ENCODE assay signal across 1 cellular context in the genomic region with DNA sequence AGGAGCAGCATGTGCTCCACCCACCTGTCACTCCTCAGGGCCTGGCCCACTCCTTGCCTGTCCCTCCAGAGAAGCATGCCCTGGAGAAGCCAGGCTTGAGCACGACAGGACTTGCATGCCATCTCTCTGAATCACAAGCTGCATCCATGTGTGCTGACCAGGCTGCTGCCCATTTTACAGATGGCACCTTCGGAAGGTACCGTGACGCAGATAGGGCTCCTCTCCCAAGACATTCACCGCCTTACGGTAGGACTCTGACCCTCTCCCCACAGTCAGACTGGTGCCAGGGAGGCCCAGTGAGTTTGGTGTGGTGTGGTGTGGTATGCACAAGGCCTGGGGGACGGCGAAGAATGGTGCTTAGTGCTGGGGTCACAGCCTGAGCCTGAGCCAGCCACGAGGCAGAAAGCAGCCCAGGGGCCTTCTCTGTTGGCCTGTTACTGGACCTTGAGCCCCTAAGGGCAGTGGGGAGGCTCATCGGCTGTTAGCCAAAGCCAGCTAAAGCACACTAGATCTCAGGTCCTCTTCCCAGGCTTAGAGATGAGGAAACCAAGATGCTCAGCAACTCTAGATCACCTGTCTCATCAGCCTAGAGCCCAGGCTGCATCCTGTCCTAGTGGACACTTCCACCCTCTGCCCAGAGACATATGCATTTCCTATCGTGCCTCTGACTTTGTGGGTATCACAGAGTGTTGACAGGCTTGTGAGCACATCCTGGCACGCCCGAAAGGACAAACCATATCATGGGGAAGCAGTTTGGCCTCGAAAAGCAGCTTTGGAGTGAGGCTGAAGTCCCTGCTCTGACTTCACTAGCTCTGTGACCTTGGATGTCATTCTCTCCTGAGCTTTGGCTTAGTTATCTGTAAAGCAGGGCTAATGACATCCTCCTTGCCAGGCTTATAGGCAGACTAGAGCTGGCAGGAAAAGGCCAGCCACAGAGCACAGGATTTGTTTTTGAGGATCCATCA.
TF ChIP-seq lines count a peak whose summit lies in the region.

No MANE protein-coding gene starts in this region.

TF ChIP-seq in GM23338, 12 proteins besides CTCF, POLR2A, EP300 and RAD21 (continued from another document):
- TF ChIP-seq, protein P1, sequence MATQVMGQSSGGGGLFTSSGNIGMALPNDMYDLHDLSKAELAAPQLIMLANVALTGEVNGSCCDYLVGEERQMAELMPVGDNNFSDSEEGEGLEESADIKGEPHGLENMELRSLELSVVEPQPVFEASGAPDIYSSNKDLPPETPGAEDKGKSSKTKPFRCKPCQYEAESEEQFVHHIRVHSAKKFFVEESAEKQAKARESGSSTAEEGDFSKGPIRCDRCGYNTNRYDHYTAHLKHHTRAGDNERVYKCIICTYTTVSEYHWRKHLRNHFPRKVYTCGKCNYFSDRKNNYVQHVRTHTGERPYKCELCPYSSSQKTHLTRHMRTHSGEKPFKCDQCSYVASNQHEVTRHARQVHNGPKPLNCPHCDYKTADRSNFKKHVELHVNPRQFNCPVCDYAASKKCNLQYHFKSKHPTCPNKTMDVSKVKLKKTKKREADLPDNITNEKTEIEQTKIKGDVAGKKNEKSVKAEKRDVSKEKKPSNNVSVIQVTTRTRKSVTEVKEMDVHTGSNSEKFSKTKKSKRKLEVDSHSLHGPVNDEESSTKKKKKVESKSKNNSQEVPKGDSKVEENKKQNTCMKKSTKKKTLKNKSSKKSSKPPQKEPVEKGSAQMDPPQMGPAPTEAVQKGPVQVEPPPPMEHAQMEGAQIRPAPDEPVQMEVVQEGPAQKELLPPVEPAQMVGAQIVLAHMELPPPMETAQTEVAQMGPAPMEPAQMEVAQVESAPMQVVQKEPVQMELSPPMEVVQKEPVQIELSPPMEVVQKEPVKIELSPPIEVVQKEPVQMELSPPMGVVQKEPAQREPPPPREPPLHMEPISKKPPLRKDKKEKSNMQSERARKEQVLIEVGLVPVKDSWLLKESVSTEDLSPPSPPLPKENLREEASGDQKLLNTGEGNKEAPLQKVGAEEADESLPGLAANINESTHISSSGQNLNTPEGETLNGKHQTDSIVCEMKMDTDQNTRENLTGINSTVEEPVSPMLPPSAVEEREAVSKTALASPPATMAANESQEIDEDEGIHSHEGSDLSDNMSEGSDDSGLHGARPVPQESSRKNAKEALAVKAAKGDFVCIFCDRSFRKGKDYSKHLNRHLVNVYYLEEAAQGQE (IDR thresholded peaks at IDR 0.05; ENCODE audit: unreplicated experiment): no peak
- TF ChIP-seq EZH2phosphoT487 (IDR thresholded peaks at IDR 0.05; ENCODE audit: unreplicated experiment): no peak
- TF ChIP-seq, protein P2, sequence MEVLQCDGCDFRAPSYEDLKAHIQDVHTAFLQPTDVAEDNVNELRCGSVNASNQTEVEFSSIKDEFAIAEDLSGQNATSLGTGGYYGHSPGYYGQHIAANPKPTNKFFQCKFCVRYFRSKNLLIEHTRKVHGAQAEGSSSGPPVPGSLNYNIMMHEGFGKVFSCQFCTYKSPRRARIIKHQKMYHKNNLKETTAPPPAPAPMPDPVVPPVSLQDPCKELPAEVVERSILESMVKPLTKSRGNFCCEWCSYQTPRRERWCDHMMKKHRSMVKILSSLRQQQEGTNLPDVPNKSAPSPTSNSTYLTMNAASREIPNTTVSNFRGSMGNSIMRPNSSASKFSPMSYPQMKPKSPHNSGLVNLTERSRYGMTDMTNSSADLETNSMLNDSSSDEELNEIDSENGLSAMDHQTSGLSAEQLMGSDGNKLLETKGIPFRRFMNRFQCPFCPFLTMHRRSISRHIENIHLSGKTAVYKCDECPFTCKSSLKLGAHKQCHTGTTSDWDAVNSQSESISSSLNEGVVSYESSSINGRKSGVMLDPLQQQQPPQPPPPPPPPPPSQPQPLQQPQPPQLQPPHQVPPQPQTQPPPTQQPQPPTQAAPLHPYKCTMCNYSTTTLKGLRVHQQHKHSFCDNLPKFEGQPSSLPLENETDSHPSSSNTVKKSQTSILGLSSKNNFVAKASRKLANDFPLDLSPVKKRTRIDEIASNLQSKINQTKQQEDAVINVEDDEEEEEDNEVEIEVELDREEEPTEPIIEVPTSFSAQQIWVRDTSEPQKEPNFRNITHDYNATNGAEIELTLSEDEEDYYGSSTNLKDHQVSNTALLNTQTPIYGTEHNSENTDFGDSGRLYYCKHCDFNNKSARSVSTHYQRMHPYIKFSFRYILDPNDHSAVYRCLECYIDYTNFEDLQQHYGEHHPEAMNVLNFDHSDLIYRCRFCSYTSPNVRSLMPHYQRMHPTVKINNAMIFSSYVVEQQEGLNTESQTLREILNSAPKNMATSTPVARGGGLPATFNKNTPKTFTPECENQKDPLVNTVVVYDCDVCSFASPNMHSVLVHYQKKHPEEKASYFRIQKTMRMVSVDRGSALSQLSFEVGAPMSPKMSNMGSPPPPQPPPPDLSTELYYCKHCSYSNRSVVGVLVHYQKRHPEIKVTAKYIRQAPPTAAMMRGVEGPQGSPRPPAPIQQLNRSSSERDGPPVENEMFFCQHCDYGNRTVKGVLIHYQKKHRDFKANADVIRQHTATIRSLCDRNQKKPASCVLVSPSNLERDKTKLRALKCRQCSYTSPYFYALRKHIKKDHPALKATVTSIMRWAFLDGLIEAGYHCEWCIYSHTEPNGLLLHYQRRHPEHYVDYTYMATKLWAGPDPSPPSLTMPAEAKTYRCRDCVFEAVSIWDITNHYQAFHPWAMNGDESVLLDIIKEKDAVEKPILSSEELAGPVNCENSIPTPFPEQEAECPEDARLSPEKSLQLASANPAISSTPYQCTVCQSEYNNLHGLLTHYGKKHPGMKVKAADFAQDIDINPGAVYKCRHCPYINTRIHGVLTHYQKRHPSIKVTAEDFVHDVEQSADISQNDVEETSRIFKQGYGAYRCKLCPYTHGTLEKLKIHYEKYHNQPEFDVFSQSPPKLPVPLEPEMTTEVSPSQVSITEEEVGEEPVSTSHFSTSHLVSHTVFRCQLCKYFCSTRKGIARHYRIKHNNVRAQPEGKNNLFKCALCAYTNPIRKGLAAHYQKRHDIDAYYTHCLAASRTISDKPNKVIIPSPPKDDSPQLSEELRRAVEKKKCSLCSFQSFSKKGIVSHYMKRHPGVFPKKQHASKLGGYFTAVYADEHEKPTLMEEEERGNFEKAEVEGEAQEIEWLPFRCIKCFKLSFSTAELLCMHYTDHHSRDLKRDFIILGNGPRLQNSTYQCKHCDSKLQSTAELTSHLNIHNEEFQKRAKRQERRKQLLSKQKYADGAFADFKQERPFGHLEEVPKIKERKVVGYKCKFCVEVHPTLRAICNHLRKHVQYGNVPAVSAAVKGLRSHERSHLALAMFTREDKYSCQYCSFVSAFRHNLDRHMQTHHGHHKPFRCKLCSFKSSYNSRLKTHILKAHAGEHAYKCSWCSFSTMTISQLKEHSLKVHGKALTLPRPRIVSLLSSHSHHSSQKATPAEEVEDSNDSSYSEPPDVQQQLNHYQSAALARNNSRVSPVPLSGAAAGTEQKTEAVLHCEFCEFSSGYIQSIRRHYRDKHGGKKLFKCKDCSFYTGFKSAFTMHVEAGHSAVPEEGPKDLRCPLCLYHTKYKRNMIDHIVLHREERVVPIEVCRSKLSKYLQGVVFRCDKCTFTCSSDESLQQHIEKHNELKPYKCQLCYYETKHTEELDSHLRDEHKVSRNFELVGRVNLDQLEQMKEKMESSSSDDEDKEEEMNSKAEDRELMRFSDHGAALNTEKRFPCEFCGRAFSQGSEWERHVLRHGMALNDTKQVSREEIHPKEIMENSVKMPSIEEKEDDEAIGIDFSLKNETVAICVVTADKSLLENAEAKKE (CRISPR knock-in tag; IDR thresholded peaks at IDR 0.05): no peak
- no peak for TF ChIP-seq ZNF331 (CRISPR knock-in tag; IDR thresholded peaks at IDR 0.05; ENCODE audit: low read depth)
- TF ChIP-seq JUNB (IDR thresholded peaks at IDR 0.05; ENCODE audit: unreplicated experiment): no peak
- TF ChIP-seq ZNF114 (CRISPR knock-in tag; IDR thresholded peaks at IDR 0.05): no peak
- TF ChIP-seq, protein P3, sequence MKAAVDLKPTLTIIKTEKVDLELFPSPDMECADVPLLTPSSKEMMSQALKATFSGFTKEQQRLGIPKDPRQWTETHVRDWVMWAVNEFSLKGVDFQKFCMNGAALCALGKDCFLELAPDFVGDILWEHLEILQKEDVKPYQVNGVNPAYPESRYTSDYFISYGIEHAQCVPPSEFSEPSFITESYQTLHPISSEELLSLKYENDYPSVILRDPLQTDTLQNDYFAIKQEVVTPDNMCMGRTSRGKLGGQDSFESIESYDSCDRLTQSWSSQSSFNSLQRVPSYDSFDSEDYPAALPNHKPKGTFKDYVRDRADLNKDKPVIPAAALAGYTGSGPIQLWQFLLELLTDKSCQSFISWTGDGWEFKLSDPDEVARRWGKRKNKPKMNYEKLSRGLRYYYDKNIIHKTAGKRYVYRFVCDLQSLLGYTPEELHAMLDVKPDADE (IDR thresholded peaks at IDR 0.05): no peak
- no peak for TF ChIP-seq CREB1 (CRISPR knock-in tag; IDR thresholded peaks at IDR 0.05; ENCODE audit: low read depth)
- no peak for TF ChIP-seq NANOG (IDR thresholded peaks at IDR 0.05; ENCODE audit: borderline replicate concordance)
- TF ChIP-seq EZH2 (IDR thresholded peaks at IDR 0.05; ENCODE audit: low read depth, unreplicated experiment): no peak
